Comparison of ENCODE assay signal across 5 cellular contexts in genomic region chr19:58484349-58484748, GRCh38. TPM values are rescaled to one million over a fixed set of nuclear protein-coding genes. Genes with fewer than 3 reads are reported as not detected.
DNase-seq lines count a peak whose midpoint lies in the region; TF ChIP-seq lines count a peak whose summit lies in the region.
"Not testable (repeated sequence)": the region's sequence is repeated elsewhere in the genome, so short reads cannot be mapped to it uniquely, and the experiment has no call there.

No MANE protein-coding gene starts in this region.

- H3K27ac ChIP-seq in endodermal cell (ENCODE audit: low read depth, low read length): not testable (repeated sequence)

- H3K4me1 ChIP-seq in endodermal cell (ENCODE audit: control insufficient read depth, insufficient read depth, low read length): not testable (repeated sequence)

- DNase-seq in NAMALWA (ENCODE audit: low spot score): peak; percentile 52
- DNase-seq in activated CD4-positive, alpha-beta T cell treated with anti-CD3 and anti-CD28 coated beads for 48 hours: peak; percentile 30
- DNase-seq in endodermal cell; neural crest cell (ENCODE audit: low read depth, low spot score): not testable (repeated sequence)

- H3K36me3 ChIP-seq in endodermal cell (ENCODE audit: control insufficient read depth, insufficient read depth, low read length): not testable (repeated sequence)

- not testable (repeated sequence) for H3K9me3 ChIP-seq in endodermal cell (ENCODE audit: control insufficient read depth, low read length)

- H3K4me3 Mint-ChIP-seq in endodermal cell, neural crest cell: not testable (repeated sequence)

- peak; percentile 36 for TF ChIP-seq CTCF in GM12873 (IDR thresholded peaks at IDR 0.05; ENCODE audit: insufficient read depth, low read depth, low read length, missing control alignments)
- peak; percentile 50 for TF ChIP-seq CTCF in endodermal cell (conservative IDR thresholded peaks at IDR 0.05)
- peak; percentile 28 for TF ChIP-seq CTCF in neural crest cell (conservative IDR thresholded peaks at IDR 0.05)

- H3K27ac Mint-ChIP-seq in endodermal cell; neural crest cell (ENCODE audit: unreplicated experiment): not testable (repeated sequence)

- not testable (repeated sequence) for H3K27me3 Mint-ChIP-seq in endodermal cell (ENCODE audit: insufficient read depth); neural crest cell (ENCODE audit: low read depth)

- H3K9me3 Mint-ChIP-seq in endodermal cell, neural crest cell: not testable (repeated sequence)

- not testable (repeated sequence) for H3K27me3 ChIP-seq in endodermal cell (ENCODE audit: control insufficient read depth, insufficient read depth, low read length, poor library complexity, severe bottlenecking)

- H3K4me1 Mint-ChIP-seq in endodermal cell, neural crest cell: not testable (repeated sequence)

- not testable (repeated sequence) for H3K4me3 ChIP-seq in endodermal cell (ENCODE audit: low read length)

- 96% methylated on average over 5 of the region's 5 CpGs; no CpG with 5 or more reads in 1 of the 2 experiments for WGBS in endodermal cell (ENCODE audit: insufficient coverage in 1 of 2, insufficient read length in 1 of 2), 2 experiments

- not testable (repeated sequence) for H3K36me3 Mint-ChIP-seq in endodermal cell (ENCODE audit: low read depth); neural crest cell (ENCODE audit: low read depth)

- not testable (repeated sequence) for H3K9ac ChIP-seq in endodermal cell (ENCODE audit: extremely low read depth, low read length, poor library complexity, severe bottlenecking)

RNA-seq across cellular contexts. Expression of gene ZNF446, which starts 8.2 kb away (rescaled TPM):
- total RNA-seq in endodermal cell (10 to 100 TPM; 10.4 to 10.7 TPM), neural crest cell (16.5 and 18.6 TPM in 2 replicates)
- polyA plus RNA-seq in endodermal cell (2013, experiment 1 of 2): 11.6 TPM
- 9.4 TPM for polyA plus RNA-seq in endodermal cell (2013, experiment 2 of 2)

RNA-seq across cellular contexts. Expression of gene ZNF324, which starts 17.5 kb away (rescaled TPM):
- total RNA-seq in endodermal cell (1 to 10 TPM; 7.0 to 8.7 TPM), neural crest cell (17.5 and 18.8 TPM in 2 replicates)
- polyA plus RNA-seq in endodermal cell (2013, experiment 1 of 2): 5.2 TPM
- polyA plus RNA-seq in endodermal cell (2013, experiment 2 of 2): 5.5 TPM

RNA-seq across cellular contexts. Expression of gene SLC27A5, which starts 27.4 kb away (rescaled TPM):
- 10 to 100 TPM; 13.6 to 15.3 TPM for total RNA-seq in endodermal cell
- 11.6 TPM for polyA plus RNA-seq in endodermal cell (2013, experiment 1 of 2)
- polyA plus RNA-seq in endodermal cell (2013, experiment 2 of 2): 9.0 TPM
- total RNA-seq in neural crest cell: 16.2 and 17.5 TPM in 2 replicates

RNA-seq across cellular contexts. Expression of gene ZNF324B, which starts 32.9 kb away (rescaled TPM):
- 1 to 10 TPM; 5.4 to 6.0 TPM for total RNA-seq in endodermal cell
- 2.8 TPM for polyA plus RNA-seq in endodermal cell (2013, experiment 1 of 2)
- 2.2 TPM for polyA plus RNA-seq in endodermal cell (2013, experiment 2 of 2)
- total RNA-seq in neural crest cell: 11.9 and 14.8 TPM in 2 replicates

RNA-seq across cellular contexts. Expression of gene ZBTB45, which starts 35.3 kb away (rescaled TPM):
- total RNA-seq in endodermal cell: 10 to 100 TPM; 19.0 to 19.4 TPM
- 19.3 TPM for polyA plus RNA-seq in endodermal cell (2013, experiment 1 of 2)
- 18.3 TPM for polyA plus RNA-seq in endodermal cell (2013, experiment 2 of 2)
- total RNA-seq in neural crest cell: 24.1 and 27.3 TPM in 2 replicates
